Comparison of ENCODE assay signal across 8 cellular contexts in the genomic region with DNA sequence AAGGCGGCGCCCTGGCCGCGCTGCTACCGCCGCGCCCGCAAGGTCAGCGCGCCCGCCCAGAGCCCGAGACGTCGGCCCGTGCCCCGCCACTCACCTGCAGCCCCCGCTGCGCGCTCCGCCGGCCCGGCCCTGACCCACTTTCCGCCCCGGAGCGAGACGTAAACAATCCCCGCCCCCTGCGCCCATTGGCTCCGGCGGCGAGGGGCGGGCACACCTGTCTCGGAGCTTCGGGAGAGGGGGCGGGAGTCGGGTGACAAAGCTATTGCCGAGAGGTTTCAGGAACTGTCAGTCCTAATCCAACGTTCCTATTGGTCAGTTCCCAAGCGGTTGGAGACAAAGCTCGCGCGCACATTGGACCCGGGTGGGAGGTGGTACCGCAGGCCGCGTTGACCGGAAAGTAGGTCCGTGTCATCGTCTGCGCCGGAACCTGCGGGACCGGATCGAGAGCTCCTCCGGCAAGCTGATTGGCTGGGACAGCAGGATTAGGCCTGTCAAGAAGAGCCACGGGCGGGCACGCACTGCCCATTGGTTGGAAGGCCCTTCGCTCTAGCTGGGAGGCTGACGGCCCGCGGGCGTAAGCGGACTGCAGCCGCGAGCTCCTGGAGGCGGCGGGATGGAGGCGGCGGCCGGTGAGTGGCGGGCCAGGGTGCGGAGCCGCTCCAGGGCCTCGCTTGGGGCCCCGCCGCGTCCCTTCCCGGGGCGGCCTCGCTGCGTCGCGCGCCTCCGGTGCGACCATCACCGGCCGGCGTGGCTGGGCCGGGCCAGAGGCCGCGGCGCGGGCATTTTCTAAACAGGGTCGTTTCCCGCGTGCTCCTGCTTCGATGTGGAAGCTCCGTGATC. TPM values are rescaled to one million over a fixed set of nuclear protein-coding genes. Genes with fewer than 3 reads are reported as not detected.
A peak's percentile ranks its signal among the peaks of the same experiment; 100 is the strongest.
DNase-seq lines count a peak whose midpoint lies in the region; ATAC-seq and TF ChIP-seq lines count a peak whose summit lies in the region.

A gene with protein sequence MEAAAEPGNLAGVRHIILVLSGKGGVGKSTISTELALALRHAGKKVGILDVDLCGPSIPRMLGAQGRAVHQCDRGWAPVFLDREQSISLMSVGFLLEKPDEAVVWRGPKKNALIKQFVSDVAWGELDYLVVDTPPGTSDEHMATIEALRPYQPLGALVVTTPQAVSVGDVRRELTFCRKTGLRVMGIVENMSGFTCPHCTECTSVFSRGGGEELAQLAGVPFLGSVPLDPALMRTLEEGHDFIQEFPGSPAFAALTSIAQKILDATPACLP (plus strand): TSS at position 553 of the 840 bp plus-strand sequence. CDS start 61 bp downstream, at position 614.
A gene (minus strand): TSS at position 164 of the 840 bp plus-strand sequence. CDS start 1,088 bp downstream, outside the sequence.

- H3K27me3 Mint-ChIP-seq in T-helper 1 cell treated with Interleukin-12 subunit alpha and Interleukin-12 subunit beta and Interleukin-4 antibody, amounts not matched to agents 30 μg/mL and 1 μg/mL, for 36 hours (ENCODE audit: low read depth) = no peaks in the 10 kb centered on the region

- peaks cover 3% of the 10 kb centered on the region for H3K4me1 Mint-ChIP-seq in T-helper 1 cell treated with Interleukin-12 subunit alpha and Interleukin-12 subunit beta and Interleukin-4 antibody, amounts not matched to agents 30 μg/mL and 1 μg/mL, for 36 hours (ENCODE audit: low read depth)

- TF ChIP-seq CTCF in GM13977 (IDR thresholded peaks at IDR 0.05; ENCODE audit: extremely low read depth, insufficient read depth, missing control alignments) (no peak), heart right ventricle (IDR thresholded peaks at IDR 0.05) (no peak), upper lobe of left lung (IDR thresholded peaks at IDR 0.05) (peak in 2 of 6 experiments; percentile 24 to 36)

- in situ Hi-C loops in GM13977 (cut with MboI; ENCODE audit: low pct_unique_long_range_greater_than_20kb, low sequenced_read_pairs, unreplicated experiment) = no loop called here

- H3K4me3 ChIP-seq in heart right ventricle = peak within 1 kb of the TSS; percentile 68 to 96 (median 88)
- peak within 1 kb of the TSS; percentile 88 to 99 (median 90) for H3K4me3 ChIP-seq in upper lobe of left lung

- peak in 3 of 4 donors; percentile 24 to 88 (median 71) for TF ChIP-seq POLR2A in upper lobe of left lung (IDR thresholded peaks at IDR 0.05)

- peak within 1 kb of the TSS; percentile 83 for H3K27ac Mint-ChIP-seq in T-helper 1 cell treated with Interleukin-12 subunit alpha and Interleukin-12 subunit beta and Interleukin-4 antibody, amounts not matched to agents 30 μg/mL and 1 μg/mL, for 36 hours

- peak in 1 of 4 donors; percentile 58 for TF ChIP-seq EP300 in upper lobe of left lung (IDR thresholded peaks at IDR 0.05)

- DNase-seq in GM13977 (ENCODE audit: low spot score) = peak; percentile 99
- DNase-seq in NCI-H1694 (lab: John Stamatoyannopoulos, UW) = peak; percentile 98
- peak; percentile 100 for DNase-seq in amniotic stem cell (lab: John Stamatoyannopoulos, UW)
- DNase-seq in heart right ventricle = peak; percentile 99 to 100
- peak; percentile 100 for DNase-seq in posterior cingulate gyrus
- peak; percentile 98 to 100 for DNase-seq in upper lobe of left lung

- peak within 1 kb of the TSS; percentile 52 to 92 (median 88) for H3K27ac ChIP-seq in heart right ventricle
- H3K27ac ChIP-seq in upper lobe of left lung = peak within 1 kb of the TSS; percentile 84 to 93 (median 86)

- peak within 1 kb of the TSS; percentile 86 for H3K4me3 Mint-ChIP-seq in T-helper 1 cell treated with Interleukin-12 subunit alpha and Interleukin-12 subunit beta and Interleukin-4 antibody, amounts not matched to agents 30 μg/mL and 1 μg/mL, for 36 hours

- no peaks in the 10 kb centered on the region for H3K9me3 Mint-ChIP-seq in T-helper 1 cell treated with Interleukin-12 subunit alpha and Interleukin-12 subunit beta and Interleukin-4 antibody, amounts not matched to agents 30 μg/mL and 1 μg/mL, for 36 hours

- H3K27me3 ChIP-seq in heart right ventricle = no peaks in the 10 kb centered on the region
- H3K27me3 ChIP-seq in upper lobe of left lung = no peaks in the 10 kb centered on the region

- H3K9me3 ChIP-seq in heart right ventricle (no peaks in the 10 kb centered on the region), upper lobe of left lung (no peaks in the 10 kb centered on the region)

- ATAC-seq in HG02884 (IDR thresholded peaks at IDR 0.05; ENCODE audit: unreplicated experiment) = peak; percentile 78
- peak; percentile 91 to 98 (median 96) for ATAC-seq in heart right ventricle
- peak; percentile 96 to 97 for ATAC-seq in upper lobe of left lung (ENCODE audit: low FRiP score in 2 of 2)

- peaks cover 4% of the 10 kb centered on the region for H3K36me3 Mint-ChIP-seq in T-helper 1 cell treated with Interleukin-12 subunit alpha and Interleukin-12 subunit beta and Interleukin-4 antibody, amounts not matched to agents 30 μg/mL and 1 μg/mL, for 36 hours (ENCODE audit: low read depth)

- H3K4me1 ChIP-seq in heart right ventricle = peaks cover 16 to 61% (median 34%) of the 10 kb centered on the region in 9 donors
- H3K4me1 ChIP-seq in upper lobe of left lung = peaks cover 23 to 52% (median 28%) of the 10 kb centered on the region in 4 donors

- peaks cover 0 to 63% (median 9%) of the 10 kb centered on the region in 9 donors for H3K36me3 ChIP-seq in heart right ventricle
- peaks cover 4 to 53% (median 34%) of the 10 kb centered on the region in 4 donors for H3K36me3 ChIP-seq in upper lobe of left lung

- WGBS in heart right ventricle, 2 donors = 0% methylated on average over 98 to 100 of the region's 100 CpGs
- WGBS in upper lobe of left lung, 2 donors = 0% methylated on average over 28 to 48 of the region's 100 CpGs

- intact Hi-C loops in heart right ventricle (cut with DNase I) = no loop called here
- intact Hi-C loops in posterior cingulate gyrus (cut with DNase I) = no loop called here

RNA-seq across cellular contexts. Expression of the first gene that starts in this region (rescaled TPM):
- total RNA-seq in heart right ventricle = 10 to 100 TPM; 24.1 to 35.3 (median 28.7) TPM
- polyA plus RNA-seq in heart right ventricle = 10 to 100 TPM; 40.5 to 74.1 TPM
- 10 to 100 TPM; 53.2 to 85.6 (median 60.5) TPM for total RNA-seq in upper lobe of left lung

RNA-seq across cellular contexts. Expression of the second gene that starts in this region (rescaled TPM):
- 10 to 100 TPM; 25.1 to 52.4 (median 27.1) TPM for total RNA-seq in heart right ventricle
- polyA plus RNA-seq in heart right ventricle = 10 to 100 TPM; 52.0 to 97.7 TPM
- 100 to 1,000 TPM in 2 of 6 donors, 10 to 100 TPM in 4; 46.2 to 234 (median 64.4) TPM for total RNA-seq in upper lobe of left lung

Comparison
In these comparisons a context has a peak if more than half of its experiments do, and no peak if none do; other contexts are left out.
1. Peak in every context shown above with its lines: DNase-seq, ATAC-seq, H3K4me3 ChIP-seq and H3K27ac ChIP-seq.